ENCODE assay signal across 1 cellular context in the genomic region with DNA sequence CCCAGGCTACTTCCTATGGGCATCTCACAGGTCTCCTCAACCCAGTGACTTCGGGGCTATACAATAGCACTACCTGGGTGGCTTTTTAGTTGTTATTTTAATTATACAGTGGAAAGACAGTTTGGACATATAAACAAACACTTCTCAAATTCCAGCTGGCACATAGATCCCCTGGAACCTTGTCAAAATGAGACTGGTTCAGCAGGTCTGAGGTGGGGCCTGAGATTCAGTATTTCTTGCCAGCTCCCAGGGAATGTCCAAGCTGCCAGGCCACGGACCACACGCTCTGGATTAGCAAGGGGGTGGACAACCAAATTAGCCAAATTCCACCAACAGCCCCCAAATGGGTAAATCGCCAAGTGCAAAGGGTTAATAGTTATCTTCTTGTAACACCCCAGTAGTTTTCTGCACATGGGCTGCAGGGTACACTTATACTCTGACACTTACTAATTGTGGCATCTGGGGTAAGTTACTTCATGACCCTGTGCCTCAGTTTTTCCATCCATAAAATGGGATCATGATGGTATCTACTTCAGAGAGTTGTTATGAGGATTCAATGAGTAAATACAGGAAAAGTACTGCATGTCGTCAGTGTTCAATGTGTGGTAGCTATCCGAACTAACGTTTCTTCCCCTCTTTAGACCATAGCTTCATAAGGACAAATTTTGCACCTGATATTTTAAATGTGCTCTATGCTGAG.
TF ChIP-seq lines count a peak whose summit lies in the region.

No MANE protein-coding gene starts in this region.

TF ChIP-seq in K562, 482 proteins besides CTCF, POLR2A, EP300 and RAD21 (continued from another document):
- TF ChIP-seq, protein P1, sequence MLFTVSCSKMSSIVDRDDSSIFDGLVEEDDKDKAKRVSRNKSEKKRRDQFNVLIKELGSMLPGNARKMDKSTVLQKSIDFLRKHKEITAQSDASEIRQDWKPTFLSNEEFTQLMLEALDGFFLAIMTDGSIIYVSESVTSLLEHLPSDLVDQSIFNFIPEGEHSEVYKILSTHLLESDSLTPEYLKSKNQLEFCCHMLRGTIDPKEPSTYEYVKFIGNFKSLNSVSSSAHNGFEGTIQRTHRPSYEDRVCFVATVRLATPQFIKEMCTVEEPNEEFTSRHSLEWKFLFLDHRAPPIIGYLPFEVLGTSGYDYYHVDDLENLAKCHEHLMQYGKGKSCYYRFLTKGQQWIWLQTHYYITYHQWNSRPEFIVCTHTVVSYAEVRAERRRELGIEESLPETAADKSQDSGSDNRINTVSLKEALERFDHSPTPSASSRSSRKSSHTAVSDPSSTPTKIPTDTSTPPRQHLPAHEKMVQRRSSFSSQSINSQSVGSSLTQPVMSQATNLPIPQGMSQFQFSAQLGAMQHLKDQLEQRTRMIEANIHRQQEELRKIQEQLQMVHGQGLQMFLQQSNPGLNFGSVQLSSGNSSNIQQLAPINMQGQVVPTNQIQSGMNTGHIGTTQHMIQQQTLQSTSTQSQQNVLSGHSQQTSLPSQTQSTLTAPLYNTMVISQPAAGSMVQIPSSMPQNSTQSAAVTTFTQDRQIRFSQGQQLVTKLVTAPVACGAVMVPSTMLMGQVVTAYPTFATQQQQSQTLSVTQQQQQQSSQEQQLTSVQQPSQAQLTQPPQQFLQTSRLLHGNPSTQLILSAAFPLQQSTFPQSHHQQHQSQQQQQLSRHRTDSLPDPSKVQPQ (CRISPR knock-in tag; IDR thresholded peaks at IDR 0.05; ENCODE audit: borderline replicate concordance): no peak
- no peak for TF ChIP-seq ZNF699 (CRISPR knock-in tag; IDR thresholded peaks at IDR 0.05; ENCODE audit: insufficient replicate concordance)
- TF ChIP-seq CBFB (CRISPR knock-in tag; IDR thresholded peaks at IDR 0.05): no peak
- no peak for TF ChIP-seq TEAD4 (IDR thresholded peaks at IDR 0.05; ENCODE audit: low read length)
- TF ChIP-seq TEAD4 (CRISPR knock-in tag; IDR thresholded peaks at IDR 0.05; ENCODE audit: borderline replicate concordance): no peak
- TF ChIP-seq ETV6 (IDR thresholded peaks at IDR 0.05; ENCODE audit: borderline replicate concordance in 1 of 2, low read depth in 2 of 2, low read length in 1 of 2): no peak
- no peak for TF ChIP-seq ETV6 (CRISPR knock-in tag; IDR thresholded peaks at IDR 0.05; ENCODE audit: borderline replicate concordance)
